In genomic region chr17:55053855-55054254, GRCh38 we compare ENCODE assay signal across 10 cellular contexts.
DNase-seq lines count a peak whose midpoint lies in the region; ATAC-seq and TF ChIP-seq lines count a peak whose summit lies in the region.
"Had no signal": no experiment of that assay in that cellular context is flagged by ENCODE, and none has a peak within 500 bp of the region (broad histone marks: within the 10 kb centered on the region; RNA-seq: fewer than 3 reads in every experiment).

No MANE protein-coding gene starts in this region.

- H3K4me1 Mint-ChIP-seq in HFFc6 (ENCODE audit: low read depth) = no peaks in the 10 kb centered on the region
- no peaks in the 10 kb centered on the region for H3K4me1 Mint-ChIP-seq in activated T-cell treated with anti-CD3 and anti-CD28 coated beads, Interleukin-2, amount 50 U/mL, for 72 hours (ENCODE audit: low read depth)

- H3K27ac Mint-ChIP-seq in HFFc6 = no peak overlapping the region
- H3K27ac Mint-ChIP-seq in activated T-cell treated with anti-CD3 and anti-CD28 coated beads, Interleukin-2, amount 50 U/mL, for 72 hours = no peak overlapping the region

- ATAC-seq in HG03159 (IDR thresholded peaks at IDR 0.05; ENCODE audit: unreplicated experiment) = no peak
- no peak for ATAC-seq in activated T-cell treated with anti-CD3 and anti-CD28 coated beads, Interleukin-2, amount 50 U/mL, for 72 hours (replicated peaks in 1 of 2)

- no peaks in the 10 kb centered on the region; the same call in 1 of the 2 replicates for H3K27me3 Mint-ChIP-seq in HFFc6 (ENCODE audit: insufficient read depth)
- no peaks in the 10 kb centered on the region for H3K27me3 Mint-ChIP-seq in activated T-cell treated with anti-CD3 and anti-CD28 coated beads, Interleukin-2, amount 50 U/mL, for 72 hours (ENCODE audit: low read depth)

- no peaks in the 10 kb centered on the region for H3K36me3 Mint-ChIP-seq in HFFc6 (ENCODE audit: low read depth)
- H3K36me3 Mint-ChIP-seq in activated T-cell treated with anti-CD3 and anti-CD28 coated beads, Interleukin-2, amount 50 U/mL, for 72 hours (ENCODE audit: insufficient read depth in 2 of 2) = no peaks in the 10 kb centered on the region

- TF ChIP-seq CTCF in HFFc6 (IDR thresholded peaks at IDR 0.05) = peak; percentile 76

- peak; percentile 25 to 31 for DNase-seq in AML-193 (lab: John Stamatoyannopoulos, UW)
- DNase-seq in HFFc6 = no peak
- DNase-seq in amniotic epithelial cell (ENCODE audit: low read depth) = peak; percentile 8
- DNase-seq in kidney tubule cell (ENCODE audit: low spot score) = peak; percentile 12
- DNase-seq in activated T-cell treated with anti-CD3 and anti-CD28 coated beads, Interleukin-2, amount 50 U/mL, for 72 hours = no peak
- DNase-seq in cerebellar nuclear complex (lab: John Stamatoyannopoulos, UW) = no peak
- no peak for DNase-seq in activated naive CD4-positive, alpha-beta T cell treated with Interleukin-2 at 50 U/mL for 16 hours
- DNase-seq: KBM-7, SHP77 treated with DMSO at 0.1 percent for 48 hours had no signal

- H3K9me3 Mint-ChIP-seq in HFFc6 = no peaks in the 10 kb centered on the region; the same call in 1 of the 2 replicates
- no peaks in the 10 kb centered on the region for H3K9me3 Mint-ChIP-seq in activated T-cell treated with anti-CD3 and anti-CD28 coated beads, Interleukin-2, amount 50 U/mL, for 72 hours

- no peak overlapping the region for H3K4me3 Mint-ChIP-seq in HFFc6
- H3K4me3 Mint-ChIP-seq in activated T-cell treated with anti-CD3 and anti-CD28 coated beads, Interleukin-2, amount 50 U/mL, for 72 hours = no peak overlapping the region

Comparison
In these comparisons a context has a peak if more than half of its experiments do, and no peak if none do; other contexts are left out.
1. DNase-seq: peak in AML-193 (2 of 2), amniotic epithelial cell (single experiment) and kidney tubule cell (single experiment); none in HFFc6 (single experiment), activated T-cell treated with anti-CD3 and anti-CD28 coated beads, Interleukin-2, amount 50 U/mL, for 72 hours (0 of 2), cerebellar nuclear complex (0 of 2) and activated naive CD4-positive, alpha-beta T cell treated with Interleukin-2 at 50 U/mL for 16 hours (single experiment).